In genomic region chr5:134127376-134127861, GRCh38 we compare ENCODE assay signal across 8 cellular contexts. TPM values are rescaled to one million over a fixed set of nuclear protein-coding genes. Genes with fewer than 3 reads are reported as not detected.
DNase-seq lines count a peak whose midpoint lies in the region; ATAC-seq, FAIRE-seq and TF ChIP-seq lines count a peak whose summit lies in the region.

No MANE protein-coding gene starts in this region.

- CTCF ChIA-PET in naive thymus-derived CD4-positive, alpha-beta T cell (lab: Charles Lee), result interaction anchor here (0.7 to 28.5 kb wide), 5 partner anchors 10 to 85 kb away, joined by 3 to 394 read pairs (median 39); partner anchors contain the start of gene TCF7

- H3K56ac ChIP-seq in mesendoderm (ENCODE audit: low read length), result no peak overlapping the region

- ATAC-seq in HG03108 (IDR thresholded peaks at IDR 0.05; ENCODE audit: unreplicated experiment), result peak; percentile 37
- ATAC-seq in naive thymus-derived CD4-positive, alpha-beta T cell, result no peak
- no peak for ATAC-seq in GM19324 (IDR thresholded peaks at IDR 0.05; ENCODE audit: low FRiP score, unreplicated experiment)

- H3K4me1 ChIP-seq in astrocyte (ENCODE audit: insufficient read depth, low read length) (peaks cover 46% of the 10 kb centered on the region), uterus (peaks cover 0 to 8% of the 10 kb centered on the region in 2 donors), sigmoid colon (peaks cover 0 to 17% (median 13%) of the 10 kb centered on the region in 4 donors), mesendoderm (ENCODE audit: control insufficient read depth, low read depth, low read length) (no peaks in the 10 kb centered on the region)
- peaks cover 78 to 100% of the 10 kb centered on the region in 2 donors for H3K4me1 ChIP-seq in naive thymus-derived CD4-positive, alpha-beta T cell (ENCODE audit: control insufficient read depth in 2 of 2, insufficient read depth in 2 of 2, low read length in 2 of 2)

- H3K9me3 Mint-ChIP-seq in astrocyte (ENCODE audit: unreplicated experiment), result no peaks in the 10 kb centered on the region
- peaks cover 0 to 2% (median 0%) of the 10 kb centered on the region in 11 donors for H3K9me3 Mint-ChIP-seq in naive thymus-derived CD4-positive, alpha-beta T cell

- 70 to 76% methylated on average over 15 of the region's 15 CpGs for WGBS in sigmoid colon, 2 donors
- no CpG with 5 or more reads among the region's 15 CpGs for whole genome bisulfite sequencing in mesendoderm (ENCODE audit: extremely low coverage, insufficient coverage, low lambda C conversion rate)

- H3K4ac ChIP-seq in mesendoderm (ENCODE audit: low read depth, low read length), result no peak overlapping the region

- no peak for TF ChIP-seq POLR2A in uterus (IDR thresholded peaks at IDR 0.05)
- no peak for TF ChIP-seq POLR2A in sigmoid colon (IDR thresholded peaks at IDR 0.05)

- H3K36me3 Mint-ChIP-seq in astrocyte (ENCODE audit: low read depth, unreplicated experiment), result peaks cover 7% of the 10 kb centered on the region
- peaks cover 15 to 82% (median 54%) of the 10 kb centered on the region in 5 donors for H3K36me3 Mint-ChIP-seq in naive thymus-derived CD4-positive, alpha-beta T cell

- no peak for TF ChIP-seq CTCF in astrocyte (IDR thresholded peaks at IDR 0.05; ENCODE audit: insufficient read depth, low read depth, low read length)
- no peak for TF ChIP-seq CTCF in uterus (IDR thresholded peaks at IDR 0.05)
- TF ChIP-seq CTCF in sigmoid colon (IDR thresholded peaks at IDR 0.05), result no peak

- H3K23ac ChIP-seq in mesendoderm (ENCODE audit: low read length), result no peak overlapping the region

- no peak overlapping the region for H2AFZ ChIP-seq in astrocyte (ENCODE audit: low read depth, low read length)

- H3K27ac Mint-ChIP-seq in astrocyte (ENCODE audit: unreplicated experiment), result no peak overlapping the region
- peak overlapping the region; percentile 90 to 99 (median 98) for H3K27ac Mint-ChIP-seq in naive thymus-derived CD4-positive, alpha-beta T cell

- DNase-seq in GM18507 (ENCODE audit: extremely low spot score, insufficient read length, low read depth) (no peak), astrocyte (ENCODE audit: low read depth) (peak; percentile 62), uterus (no peak), sigmoid colon (no peak), mesendoderm (no peak)
- peak in 1 of 9 donors; percentile 75 for DNase-seq in naive thymus-derived CD4-positive, alpha-beta T cell

- H3K4me2 ChIP-seq in astrocyte (ENCODE audit: low read length) (peak overlapping the region; percentile 54), mesendoderm (ENCODE audit: low read length) (no peak overlapping the region)

- no peaks in the 10 kb centered on the region for H3K27me3 Mint-ChIP-seq in astrocyte (ENCODE audit: low read depth, unreplicated experiment)
- no peaks in the 10 kb centered on the region for H3K27me3 Mint-ChIP-seq in naive thymus-derived CD4-positive, alpha-beta T cell

- no peak overlapping the region for H2BK120ac ChIP-seq in mesendoderm (ENCODE audit: low read depth, low read length)

- POLR2A ChIA-PET in naive thymus-derived CD4-positive, alpha-beta T cell (lab: Charles Lee), result interaction anchor here (0.6 to 48.2 kb wide), 2 partner anchors 54 to 81 kb away, joined by 3 to 1333 read pairs; no protein-coding TSS in a partner anchor

- no peak for TF ChIP-seq EP300 in sigmoid colon (IDR thresholded peaks at IDR 0.05)

- no peak overlapping the region for H4K8ac ChIP-seq in mesendoderm (ENCODE audit: low read depth, low read length)

- H4K5ac ChIP-seq in mesendoderm (ENCODE audit: low read length), result no peak overlapping the region

- H3K9me3 ChIP-seq in astrocyte (ENCODE audit: insufficient read depth, low read depth, low read length) (no peaks in the 10 kb centered on the region), uterus (no peaks in the 10 kb centered on the region), sigmoid colon (no peaks in the 10 kb centered on the region)
- no peaks in the 10 kb centered on the region for H3K9me3 ChIP-seq in naive thymus-derived CD4-positive, alpha-beta T cell (ENCODE audit: control insufficient read depth in 2 of 3, low read length in 3 of 3)

- H3K9ac ChIP-seq in astrocyte (ENCODE audit: low read length) (peak overlapping the region; percentile 60), mesendoderm (ENCODE audit: low read length) (no peak overlapping the region)

- peaks cover 43% of the 10 kb centered on the region for H4K20me1 ChIP-seq in astrocyte (ENCODE audit: insufficient read depth, low read length)

- H3K27me3 ChIP-seq in astrocyte (ENCODE audit: insufficient read depth, low read length) (no peaks in the 10 kb centered on the region), uterus (no peaks in the 10 kb centered on the region), sigmoid colon (no peaks in the 10 kb centered on the region), mesendoderm (ENCODE audit: insufficient read depth, low read length, poor library complexity) (no peaks in the 10 kb centered on the region)
- no peaks in the 10 kb centered on the region for H3K27me3 ChIP-seq in naive thymus-derived CD4-positive, alpha-beta T cell (ENCODE audit: control insufficient read depth in 2 of 2, insufficient read depth in 2 of 2, low read length in 2 of 2)

- no peak overlapping the region for H3K18ac ChIP-seq in mesendoderm (ENCODE audit: low read length)

- peak; percentile 84 for FAIRE-seq in GM18507 (lab: Jason Lieb, UNC)
- FAIRE-seq in astrocyte (lab: Jason Lieb, UNC), result no peak

- H2BK5ac ChIP-seq in mesendoderm (ENCODE audit: low read length), result no peak overlapping the region

- no peak overlapping the region for H2AK5ac ChIP-seq in mesendoderm (ENCODE audit: low read length)

- no peak overlapping the region for H3K4me3 Mint-ChIP-seq in astrocyte (ENCODE audit: unreplicated experiment)
- H3K4me3 Mint-ChIP-seq in naive thymus-derived CD4-positive, alpha-beta T cell, result peak overlapping the region; percentile 93 to 100 (median 98)

- peaks cover 28% of the 10 kb centered on the region for H3K79me1 ChIP-seq in mesendoderm (ENCODE audit: low read length)

- H3K79me2 ChIP-seq in astrocyte (ENCODE audit: insufficient read depth, low read length) (peaks cover 49% of the 10 kb centered on the region), mesendoderm (ENCODE audit: control insufficient read depth, insufficient read depth, low read length) (peaks cover 4% of the 10 kb centered on the region)

- no peak overlapping the region for H3K4me3 ChIP-seq in astrocyte (ENCODE audit: insufficient read depth, low read depth, low read length)
- peak overlapping the region; percentile 86 for H3K4me3 ChIP-seq in naive thymus-derived CD4-positive, alpha-beta T cell (ENCODE audit: low read length)
- no peak overlapping the region for H3K4me3 ChIP-seq in uterus
- no peak overlapping the region for H3K4me3 ChIP-seq in sigmoid colon
- no peak overlapping the region for H3K4me3 ChIP-seq in mesendoderm (ENCODE audit: low read length)

- H3K27ac ChIP-seq in astrocyte (ENCODE audit: low read depth, low read length) (peak overlapping the region; percentile 68), uterus (no peak overlapping the region), sigmoid colon (peak overlapping the region in 1 of 4 donors; percentile 17), mesendoderm (ENCODE audit: low read depth, low read length) (no peak overlapping the region)
- H3K27ac ChIP-seq in naive thymus-derived CD4-positive, alpha-beta T cell (ENCODE audit: low read depth, low read length), result peak overlapping the region; percentile 97

- peaks cover 6% of the 10 kb centered on the region for H3K4me1 Mint-ChIP-seq in astrocyte (ENCODE audit: low read depth, unreplicated experiment)
- peaks cover 37 to 93% (median 84%) of the 10 kb centered on the region in 7 donors for H3K4me1 Mint-ChIP-seq in naive thymus-derived CD4-positive, alpha-beta T cell

- H2BK15ac ChIP-seq in mesendoderm (replicated peaks; ENCODE audit: low read depth), result no peak overlapping the region

- H3K36me3 ChIP-seq in astrocyte (ENCODE audit: insufficient read depth, low read length) (no peaks in the 10 kb centered on the region), uterus (no peaks in the 10 kb centered on the region), sigmoid colon (peaks cover 0 to 32% (median 0%) of the 10 kb centered on the region in 4 donors), mesendoderm (ENCODE audit: control insufficient read depth, insufficient read depth, low read length) (no peaks in the 10 kb centered on the region)
- H3K36me3 ChIP-seq in naive thymus-derived CD4-positive, alpha-beta T cell (ENCODE audit: control insufficient read depth in 2 of 3, insufficient read depth in 3 of 3, low read length in 3 of 3), result peaks cover 3 to 85% (median 42%) of the 10 kb centered on the region in 3 experiments

- intact Hi-C loops in naive thymus-derived CD4-positive, alpha-beta T cell (cut with micrococcal nuclease), result loop anchor here in 1 of 2 donors (1.0 kb wide), 1 partner anchor 8 kb away; no protein-coding TSS in a partner anchor
- intact Hi-C loops in uterus (cut with DNase I; ENCODE audit: low total_unique reads), result no loop called here
- intact Hi-C loops in sigmoid colon (cut with DNase I), result no loop called here

RNA-seq across cellular contexts. Expression of gene TCF7, which starts 12.9 kb away (rescaled TPM):
- total RNA-seq in astrocyte, result 2.6 TPM in 2 replicates
- 1,000 to 10,000 TPM in 2 of 5 experiments, 100 to 1,000 TPM in 3; 203 to 1,066 (median 643) TPM for total RNA-seq in naive thymus-derived CD4-positive, alpha-beta T cell
- polyA plus RNA-seq in naive thymus-derived CD4-positive, alpha-beta T cell, result 100 to 1,000 TPM; 356 to 560 TPM
- 1 to 10 TPM in 3 of 4 donors, not detected in 1; 1.0 to 4.3 (median 2.4) TPM for total RNA-seq in uterus
- 1 to 10 TPM in 1 of 4 donors, under 1 TPM in 3; 0.36 to 1.5 (median 0.62) TPM for total RNA-seq in sigmoid colon
- polyA plus RNA-seq in sigmoid colon, result 10 to 100 TPM in 1 of 3 donors, 1 to 10 TPM in 2; 1.8 to 38.4 (median 3.7) TPM
- 24.2 TPM for polyA plus RNA-seq in mesendoderm (2013, experiment 1 of 2)
- polyA plus RNA-seq in mesendoderm (2013, experiment 2 of 2), result 22.1 TPM

RNA-seq across cellular contexts. Expression of gene SKP1, which starts 49.3 kb away (rescaled TPM):
- total RNA-seq in astrocyte (375 and 399 TPM in 2 replicates), uterus (100 to 1,000 TPM; 198 to 343 (median 235) TPM), sigmoid colon (100 to 1,000 TPM; 193 to 320 (median 271) TPM)
- 100 to 1,000 TPM; 224 to 287 (median 268) TPM for total RNA-seq in naive thymus-derived CD4-positive, alpha-beta T cell
- 1,000 to 10,000 TPM; 1,257 to 1,361 TPM for polyA plus RNA-seq in naive thymus-derived CD4-positive, alpha-beta T cell
- polyA plus RNA-seq in sigmoid colon, result 100 to 1,000 TPM; 445 to 938 (median 717) TPM
- polyA plus RNA-seq in mesendoderm (2013, experiment 1 of 2), result 654 TPM
- polyA plus RNA-seq in mesendoderm (2013, experiment 2 of 2), result 649 TPM

Comparison
In these comparisons a context has a peak if more than half of its experiments do, and no peak if none do; other contexts are left out.
1. H3K27ac ChIP-seq: peak in astrocyte (single experiment) and naive thymus-derived CD4-positive, alpha-beta T cell (single experiment); none in uterus (0 of 2) and mesendoderm (single experiment).
2. RNA of gene TCF7, which starts 12.9 kb away (total RNA-seq): 203 to 1,066 TPM in naive thymus-derived CD4-positive, alpha-beta T cell; 2.6 TPM in astrocyte, 1.0 to 4.3 TPM in uterus and 0.36 to 1.5 TPM in sigmoid colon; every median in the first group is over 10 times any median in the second.